ENCODE assay signal across 1 cellular context in the genomic region with DNA sequence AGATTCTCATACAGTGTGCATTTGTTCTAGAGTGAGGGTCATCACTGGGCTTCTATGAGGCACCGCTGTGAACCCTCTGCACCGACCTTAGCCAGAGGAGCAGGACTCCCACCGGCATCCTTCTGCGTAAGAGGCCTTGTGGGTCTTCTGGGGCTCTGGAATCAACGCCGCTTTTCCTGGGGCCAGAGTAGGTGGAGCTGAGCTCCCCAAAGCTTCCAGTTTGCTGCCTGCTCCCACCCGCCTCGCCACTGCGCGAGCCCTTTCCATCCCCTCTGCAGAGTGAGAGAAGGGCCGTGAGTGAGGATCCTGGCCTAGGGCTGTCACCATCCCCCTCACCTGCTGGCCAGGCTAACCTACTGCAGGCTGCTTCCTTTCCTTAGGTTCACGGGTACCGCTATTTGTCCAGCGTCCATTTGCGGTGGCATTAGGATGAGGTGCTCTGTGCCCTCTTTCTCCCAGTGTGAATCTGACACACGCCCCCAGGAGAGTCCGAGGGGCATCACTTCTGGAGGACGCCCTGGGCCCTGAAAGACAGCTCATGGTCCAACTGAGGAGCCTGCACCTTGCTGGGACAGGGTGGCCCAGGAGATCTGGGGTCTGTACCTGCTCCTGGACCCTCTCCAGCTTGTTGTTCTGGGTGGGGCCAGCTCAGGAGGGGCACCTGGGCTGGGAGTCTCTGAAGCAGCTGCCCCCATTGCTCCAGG.
TF ChIP-seq lines count a peak whose summit lies in the region.

No MANE protein-coding gene starts in this region.

TF ChIP-seq in GM23338, 12 proteins besides CTCF, POLR2A, EP300 and RAD21 (continued from another document):
- TF ChIP-seq ZNF462 (CRISPR knock-in tag; IDR thresholded peaks at IDR 0.05) (no peak), POLR2AphosphoS5 (IDR thresholded peaks at IDR 0.05; ENCODE audit: low read depth) (no peak), ZNF114 (CRISPR knock-in tag; IDR thresholded peaks at IDR 0.05) (no peak), NANOG (IDR thresholded peaks at IDR 0.05; ENCODE audit: borderline replicate concordance) (no peak), CREB1 (CRISPR knock-in tag; IDR thresholded peaks at IDR 0.05; ENCODE audit: low read depth) (no peak), EZH2phosphoT487 (IDR thresholded peaks at IDR 0.05; ENCODE audit: unreplicated experiment) (no peak), ZNF331 (CRISPR knock-in tag; IDR thresholded peaks at IDR 0.05; ENCODE audit: low read depth) (no peak), STAT1 (IDR thresholded peaks at IDR 0.05; ENCODE audit: unreplicated experiment) (no peak), EZH2 (IDR thresholded peaks at IDR 0.05; ENCODE audit: low read depth, unreplicated experiment) (no peak)
- TF ChIP-seq, protein P1, sequence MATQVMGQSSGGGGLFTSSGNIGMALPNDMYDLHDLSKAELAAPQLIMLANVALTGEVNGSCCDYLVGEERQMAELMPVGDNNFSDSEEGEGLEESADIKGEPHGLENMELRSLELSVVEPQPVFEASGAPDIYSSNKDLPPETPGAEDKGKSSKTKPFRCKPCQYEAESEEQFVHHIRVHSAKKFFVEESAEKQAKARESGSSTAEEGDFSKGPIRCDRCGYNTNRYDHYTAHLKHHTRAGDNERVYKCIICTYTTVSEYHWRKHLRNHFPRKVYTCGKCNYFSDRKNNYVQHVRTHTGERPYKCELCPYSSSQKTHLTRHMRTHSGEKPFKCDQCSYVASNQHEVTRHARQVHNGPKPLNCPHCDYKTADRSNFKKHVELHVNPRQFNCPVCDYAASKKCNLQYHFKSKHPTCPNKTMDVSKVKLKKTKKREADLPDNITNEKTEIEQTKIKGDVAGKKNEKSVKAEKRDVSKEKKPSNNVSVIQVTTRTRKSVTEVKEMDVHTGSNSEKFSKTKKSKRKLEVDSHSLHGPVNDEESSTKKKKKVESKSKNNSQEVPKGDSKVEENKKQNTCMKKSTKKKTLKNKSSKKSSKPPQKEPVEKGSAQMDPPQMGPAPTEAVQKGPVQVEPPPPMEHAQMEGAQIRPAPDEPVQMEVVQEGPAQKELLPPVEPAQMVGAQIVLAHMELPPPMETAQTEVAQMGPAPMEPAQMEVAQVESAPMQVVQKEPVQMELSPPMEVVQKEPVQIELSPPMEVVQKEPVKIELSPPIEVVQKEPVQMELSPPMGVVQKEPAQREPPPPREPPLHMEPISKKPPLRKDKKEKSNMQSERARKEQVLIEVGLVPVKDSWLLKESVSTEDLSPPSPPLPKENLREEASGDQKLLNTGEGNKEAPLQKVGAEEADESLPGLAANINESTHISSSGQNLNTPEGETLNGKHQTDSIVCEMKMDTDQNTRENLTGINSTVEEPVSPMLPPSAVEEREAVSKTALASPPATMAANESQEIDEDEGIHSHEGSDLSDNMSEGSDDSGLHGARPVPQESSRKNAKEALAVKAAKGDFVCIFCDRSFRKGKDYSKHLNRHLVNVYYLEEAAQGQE (IDR thresholded peaks at IDR 0.05; ENCODE audit: unreplicated experiment), result no peak
